Comparison of ENCODE assay signal across 12 cellular contexts in the genomic region with DNA sequence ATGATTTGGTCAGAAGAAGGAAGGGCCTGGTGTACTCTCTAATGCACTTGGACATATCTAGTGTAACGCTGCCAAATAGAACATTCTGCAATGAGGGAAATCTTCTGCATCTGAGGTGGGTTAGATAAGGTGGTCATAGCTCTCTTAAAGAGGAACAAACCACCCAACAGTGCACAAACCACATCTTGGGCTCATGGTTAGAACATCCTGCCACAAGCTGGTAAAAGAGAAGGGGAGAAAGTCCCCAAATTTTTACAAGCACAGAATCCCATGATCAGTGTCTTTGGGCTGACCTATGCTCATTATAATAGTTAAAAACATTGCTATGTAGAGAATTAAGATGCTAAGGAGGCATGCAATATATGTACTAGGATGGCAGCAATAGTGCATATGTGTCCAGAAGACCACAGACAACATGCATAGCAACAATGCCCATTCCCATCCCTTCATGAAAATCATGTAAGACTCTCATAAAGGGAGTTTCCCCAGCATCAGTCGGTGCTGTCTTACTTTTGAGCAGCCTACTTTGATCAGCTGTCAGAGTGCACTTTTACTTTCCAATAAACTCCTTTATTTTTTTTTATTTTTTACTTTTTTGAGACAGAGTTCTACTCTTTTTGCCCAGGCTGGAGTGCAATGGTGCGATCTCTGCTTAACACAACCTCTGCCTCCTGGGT.
DNase-seq lines count a peak whose midpoint lies in the region; ATAC-seq, FAIRE-seq and TF ChIP-seq lines count a peak whose summit lies in the region.
"Had no signal": no experiment of that assay in that cellular context is flagged by ENCODE, and none has a peak within 500 bp of the region (broad histone marks: within the 10 kb centered on the region; RNA-seq: fewer than 3 reads in every experiment).

No MANE protein-coding gene starts in this region.

- H3K27ac Mint-ChIP-seq in CD8-positive, alpha-beta T cell, result no peak overlapping the region

- H3K27me3 ChIP-seq in OCI-LY3 (ENCODE audit: low read depth, low read length), result no peaks in the 10 kb centered on the region
- H3K27me3 ChIP-seq in CD8-positive, alpha-beta T cell (ENCODE audit: insufficient read depth, low read length), result no peaks in the 10 kb centered on the region

- no peaks in the 10 kb centered on the region for H3K79me2 ChIP-seq in OCI-LY3 (ENCODE audit: low read length)

- H3K36me3 Mint-ChIP-seq in CD8-positive, alpha-beta T cell, result no peaks in the 10 kb centered on the region

- TF ChIP-seq CTCF in GM12865 (IDR thresholded peaks at IDR 0.05; ENCODE audit: insufficient read depth, low read depth, low read length, missing control alignments) (no peak), OCI-LY3 (IDR thresholded peaks at IDR 0.05; ENCODE audit: low read depth, low read length) (no peak), RWPE1 (conservative IDR thresholded peaks at IDR 0.05; ENCODE audit: low read depth) (no peak)
- TF ChIP-seq CTCF in CD8-positive, alpha-beta T cell (IDR thresholded peaks at IDR 0.05), result no peak

- ATAC-seq in GM19397 (IDR thresholded peaks at IDR 0.05; ENCODE audit: unreplicated experiment), result peak; percentile 86
- ATAC-seq in HG02981 (IDR thresholded peaks at IDR 0.05; ENCODE audit: unreplicated experiment), result peak; percentile 82
- no peak for ATAC-seq in CD8-positive, alpha-beta T cell

- H3K4me1 ChIP-seq in OCI-LY3 (ENCODE audit: low read length), result peaks cover 37% of the 10 kb centered on the region
- peaks cover 7% of the 10 kb centered on the region for H3K4me1 ChIP-seq in CD8-positive, alpha-beta T cell (ENCODE audit: insufficient read depth, low read length)

- DNase-seq in GM12865 (ENCODE audit: low read depth), result peak; percentile 68
- DNase-seq in RWPE1 (ENCODE audit: low spot score), result no peak
- no peak for DNase-seq in 8988T
- DNase-seq in H54 (ENCODE audit: insufficient read length, low spot score), result no peak
- no peak for DNase-seq in CD8-positive, alpha-beta T cell
- DNase-seq: activated gamma-delta T cell treated with Interleukin-2 at 50 U/mL for 16 hours, mesenchymal stem cell, retina had no signal

- H3K9ac ChIP-seq in OCI-LY3 (ENCODE audit: low read length), result peak overlapping the region; percentile 16; the same call in 1 of the 2 replicates

- intact Hi-C loops in CD8-positive, alpha-beta T cell (cut with DNase I, micrococcal nuclease), result no loop called here

- H3K4me2 ChIP-seq in OCI-LY3 (ENCODE audit: low read length), result peak overlapping the region; percentile 68

- no peaks in the 10 kb centered on the region for H4K20me1 ChIP-seq in OCI-LY3 (ENCODE audit: insufficient read depth, low read length)

- H3K4me3 Mint-ChIP-seq in CD8-positive, alpha-beta T cell, result no peak overlapping the region

- FAIRE-seq in H54 (lab: Jason Lieb, UNC), result no peak
- FAIRE-seq: TTC549 had no signal

- POLR2A ChIA-PET in RWPE1 (lab: Yijun Ruan, JAX; ENCODE audit: low non-redundant PET), result no interaction called here
- POLR2A ChIA-PET in CD8-positive, alpha-beta T cell (lab: Charles Lee), result no interaction called here

- CTCF ChIA-PET in RWPE1 (lab: Yijun Ruan, JAX), result interaction anchor here (0.7 kb wide), 1 partner anchor 100 kb away, joined by 3 read pairs; a partner anchor contains a TSS
- CTCF ChIA-PET in CD8-positive, alpha-beta T cell (lab: Charles Lee), result interaction anchor here (0.6 kb wide), 1 partner anchor 719 kb away, joined by 4 read pairs; no protein-coding TSS in a partner anchor

- no peak overlapping the region for H3K4me3 ChIP-seq in GM12865 (ENCODE audit: low read depth, low read length)
- H3K4me3 ChIP-seq in OCI-LY3 (ENCODE audit: low read length), result peak overlapping the region; percentile 34
- no peak overlapping the region for H3K4me3 ChIP-seq in CD8-positive, alpha-beta T cell (ENCODE audit: low read depth, low read length)

- peak overlapping the region; percentile 25; the same call in 1 of the 2 replicates for H2AFZ ChIP-seq in OCI-LY3 (ENCODE audit: low read depth, low read length)

- H3K27ac ChIP-seq in OCI-LY3 (ENCODE audit: low read length) (peak overlapping the region; percentile 72), RWPE1 (no peak overlapping the region)
- H3K27ac ChIP-seq in CD8-positive, alpha-beta T cell (ENCODE audit: low read depth, low read length), result no peak overlapping the region

- H3K4me1 Mint-ChIP-seq in CD8-positive, alpha-beta T cell (ENCODE audit: low read depth), result peaks cover 5% of the 10 kb centered on the region

- no peaks in the 10 kb centered on the region for H3K9me3 Mint-ChIP-seq in CD8-positive, alpha-beta T cell

- TF ChIP-seq POLR2A in H54 (IDR thresholded peaks at IDR 0.05; ENCODE audit: low read depth, low read length), result no peak

- H3K9me3 ChIP-seq in OCI-LY3 (ENCODE audit: insufficient read depth, low read length), result peaks cover 14% of the 10 kb centered on the region; the same call in 1 of the 2 replicates
- H3K9me3 ChIP-seq in CD8-positive, alpha-beta T cell (ENCODE audit: low read length), result no peaks in the 10 kb centered on the region

- H3K27me3 Mint-ChIP-seq in CD8-positive, alpha-beta T cell (ENCODE audit: low read depth), result no peaks in the 10 kb centered on the region

- H3K36me3 ChIP-seq in OCI-LY3 (replicated peaks; ENCODE audit: low read depth, low read length), result peaks cover 15% of the 10 kb centered on the region
- no peaks in the 10 kb centered on the region for H3K36me3 ChIP-seq in CD8-positive, alpha-beta T cell (ENCODE audit: insufficient read depth, low read length)
